ENCODE assay signal across 9 cellular contexts in the genomic region with DNA sequence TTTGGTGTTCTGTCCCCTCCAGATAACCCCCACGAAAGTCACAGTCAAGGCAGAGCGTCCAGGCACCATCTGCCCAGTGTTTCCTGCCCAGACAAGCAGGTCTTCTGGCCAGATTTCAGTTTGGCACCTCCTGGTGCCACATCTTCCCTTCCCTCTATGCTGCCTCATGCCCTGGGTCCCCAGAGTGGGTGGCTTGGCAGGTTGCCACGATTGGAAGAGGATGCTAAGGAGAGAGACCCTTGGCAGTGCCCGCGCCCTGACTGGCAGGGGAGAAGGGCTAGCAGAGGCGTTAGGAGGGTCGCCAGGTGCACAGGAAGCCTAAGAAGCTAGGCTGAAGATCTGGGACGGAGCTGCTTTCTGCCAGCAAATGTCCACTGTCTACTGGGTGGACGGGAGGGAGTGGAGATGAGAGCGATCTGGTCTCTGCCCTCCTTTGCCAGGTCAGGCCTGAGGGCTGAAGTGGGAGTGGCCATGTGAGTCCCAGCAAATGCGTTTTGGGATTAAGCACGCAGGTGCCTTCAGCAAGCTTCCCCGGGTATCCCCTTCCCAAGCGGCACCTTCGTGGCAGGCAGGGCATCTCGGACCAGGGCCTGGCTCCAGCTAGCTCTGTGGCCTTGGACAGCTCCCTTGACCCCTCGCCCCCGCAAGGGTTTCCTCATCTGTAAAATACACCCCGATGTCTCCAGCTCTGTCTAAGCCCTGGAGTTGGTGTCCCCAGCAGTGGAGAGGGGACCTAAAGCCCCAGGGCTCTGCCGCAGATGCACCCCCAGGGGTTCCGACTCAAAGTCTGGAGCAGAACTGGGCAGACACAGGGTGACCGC. TPM values are rescaled to one million over a fixed set of nuclear protein-coding genes. Genes with fewer than 3 reads are reported as not detected.
A peak's percentile ranks its signal among the peaks of the same experiment; 100 is the strongest.
DNase-seq lines count a peak whose midpoint lies in the region; ATAC-seq and TF ChIP-seq lines count a peak whose summit lies in the region.
"Had no signal": no experiment of that assay in that cellular context is flagged by ENCODE, and none has a peak within 500 bp of the region (broad histone marks: within the 10 kb centered on the region; RNA-seq: fewer than 3 reads in every experiment).

No MANE protein-coding gene starts in this region.

- DNase-seq in activated T-cell treated with anti-CD3 and anti-CD28 coated beads, Interleukin-2, amount 50 U/mL, for 72 hours = no peak
- no peak for DNase-seq in activated T-cell treated with anti-CD3 and anti-CD28 coated beads, Interleukin-2, amount 50 U/mL, for 24 hours
- DNase-seq in cerebellar cortex (ENCODE audit: low spot score) (peak; percentile 89), mesothelial cell of epicardium (ENCODE audit: low spot score in 2 of 2, unreplicated experiment in 2 of 2) (no peak), NCI-H748 treated with DMSO at 0.1 percent for 48 hours (lab: John Stamatoyannopoulos, UW) (no peak), activated gamma-delta T cell (lab: John Stamatoyannopoulos, UW) (no peak)

- no peak for ATAC-seq in activated T-cell treated with anti-CD3 and anti-CD28 coated beads, Interleukin-2, amount 50 U/mL, for 72 hours (replicated peaks in 1 of 2)
- ATAC-seq in HG02840 (IDR thresholded peaks at IDR 0.05; ENCODE audit: low FRiP score, unreplicated experiment) = no peak

- no peaks in the 10 kb centered on the region for H3K36me3 ChIP-seq in urinary bladder (ENCODE audit: insufficient read depth)

- no peak for TF ChIP-seq CTCF in mesothelial cell of epicardium (IDR thresholded peaks at IDR 0.05; ENCODE audit: unreplicated experiment)

- no peaks in the 10 kb centered on the region for H3K9me3 Mint-ChIP-seq in activated T-cell treated with anti-CD3 and anti-CD28 coated beads, Interleukin-2, amount 50 U/mL, for 72 hours
- no peaks in the 10 kb centered on the region for H3K9me3 Mint-ChIP-seq in activated T-cell treated with anti-CD3 and anti-CD28 coated beads, Interleukin-2, amount 50 U/mL, for 24 hours
- no peaks in the 10 kb centered on the region for H3K9me3 Mint-ChIP-seq in mesothelial cell of epicardium
- H3K9me3 Mint-ChIP-seq: stimulated activated naive CD8-positive, alpha-beta T cell treated with anti-CD3 and anti-CD28 coated beads, Interleukin-15, Interleukin-2, amounts not matched to agents 100 ng/mL and 50 ng/mL, for 24 hours had no signal

- no peak overlapping the region for H3K27ac ChIP-seq in urinary bladder (ENCODE audit: low read depth)

- H3K4me1 ChIP-seq in urinary bladder (ENCODE audit: insufficient read depth) = peaks cover 3% of the 10 kb centered on the region

- 57% methylated on average over 22 of the region's 22 CpGs for WGBS in urinary bladder

- no peaks in the 10 kb centered on the region for H3K36me3 Mint-ChIP-seq in activated T-cell treated with anti-CD3 and anti-CD28 coated beads, Interleukin-2, amount 50 U/mL, for 72 hours (ENCODE audit: insufficient read depth in 2 of 2)
- H3K36me3 Mint-ChIP-seq in activated T-cell treated with anti-CD3 and anti-CD28 coated beads, Interleukin-2, amount 50 U/mL, for 24 hours (ENCODE audit: low read depth) = no peaks in the 10 kb centered on the region
- peaks cover 4% of the 10 kb centered on the region for H3K36me3 Mint-ChIP-seq in mesothelial cell of epicardium

- peak overlapping the region; percentile 36 to 55 for H3K4me3 Mint-ChIP-seq in activated T-cell treated with anti-CD3 and anti-CD28 coated beads, Interleukin-2, amount 50 U/mL, for 72 hours
- no peak overlapping the region for H3K4me3 Mint-ChIP-seq in activated T-cell treated with anti-CD3 and anti-CD28 coated beads, Interleukin-2, amount 50 U/mL, for 24 hours
- H3K4me3 Mint-ChIP-seq in mesothelial cell of epicardium = peak overlapping the region; percentile 38
- H3K4me3 Mint-ChIP-seq: stimulated activated naive CD8-positive, alpha-beta T cell treated with anti-CD3 and anti-CD28 coated beads, Interleukin-15, Interleukin-2, amounts not matched to agents 100 ng/mL and 50 ng/mL, for 24 hours had no signal

- peaks cover 5% of the 10 kb centered on the region for H3K27me3 Mint-ChIP-seq in activated T-cell treated with anti-CD3 and anti-CD28 coated beads, Interleukin-2, amount 50 U/mL, for 72 hours (ENCODE audit: low read depth)
- peaks cover 14% of the 10 kb centered on the region for H3K27me3 Mint-ChIP-seq in activated T-cell treated with anti-CD3 and anti-CD28 coated beads, Interleukin-2, amount 50 U/mL, for 24 hours
- peaks cover 20% of the 10 kb centered on the region for H3K27me3 Mint-ChIP-seq in mesothelial cell of epicardium (ENCODE audit: low read depth)
- H3K27me3 Mint-ChIP-seq: stimulated activated naive CD8-positive, alpha-beta T cell treated with anti-CD3 and anti-CD28 coated beads, Interleukin-15, Interleukin-2, amounts not matched to agents 100 ng/mL and 50 ng/mL, for 24 hours had no signal

- H3K4me1 Mint-ChIP-seq in activated T-cell treated with anti-CD3 and anti-CD28 coated beads, Interleukin-2, amount 50 U/mL, for 72 hours (ENCODE audit: low read depth) = peaks cover 3% of the 10 kb centered on the region
- H3K4me1 Mint-ChIP-seq in activated T-cell treated with anti-CD3 and anti-CD28 coated beads, Interleukin-2, amount 50 U/mL, for 24 hours (ENCODE audit: low read depth) = peaks cover 15% of the 10 kb centered on the region
- H3K4me1 Mint-ChIP-seq in mesothelial cell of epicardium = peaks cover 23% of the 10 kb centered on the region

- H3K27ac Mint-ChIP-seq in activated T-cell treated with anti-CD3 and anti-CD28 coated beads, Interleukin-2, amount 50 U/mL, for 72 hours = no peak overlapping the region
- no peak overlapping the region for H3K27ac Mint-ChIP-seq in activated T-cell treated with anti-CD3 and anti-CD28 coated beads, Interleukin-2, amount 50 U/mL, for 24 hours
- no peak overlapping the region for H3K27ac Mint-ChIP-seq in mesothelial cell of epicardium
- H3K27ac Mint-ChIP-seq: stimulated activated naive CD8-positive, alpha-beta T cell treated with anti-CD3 and anti-CD28 coated beads, Interleukin-15, Interleukin-2, amounts not matched to agents 100 ng/mL and 50 ng/mL, for 24 hours had no signal

- H3K4me3 ChIP-seq in urinary bladder (ENCODE audit: low read depth, low read length) = peak overlapping the region; percentile 36

RNA-seq across cellular contexts. Expression of a gene that starts 13.4 kb away (rescaled TPM):
- total RNA-seq in activated T-cell treated with anti-CD3 and anti-CD28 coated beads, Interleukin-2, amount 50 U/mL, for 72 hours = 1 to 10 TPM; 3.9 to 7.2 TPM
- total RNA-seq in mesothelial cell of epicardium (not detected in 3 replicates), urinary bladder (2.7 TPM)
- polyA plus RNA-seq in urinary bladder = 5.2 TPM

RNA-seq across cellular contexts. Expression of a gene that starts 21.2 kb away (rescaled TPM):
- total RNA-seq in activated T-cell treated with anti-CD3 and anti-CD28 coated beads, Interleukin-2, amount 50 U/mL, for 72 hours = 1 to 10 TPM; 1.3 to 2.3 TPM
- 37.2 to 44.2 TPM (median 38.7 TPM) in 3 replicates for total RNA-seq in mesothelial cell of epicardium
- 27.0 TPM for total RNA-seq in urinary bladder
- 40.6 TPM for polyA plus RNA-seq in urinary bladder
